1 cellular context compared by ENCODE assay signal in the genomic region with DNA sequence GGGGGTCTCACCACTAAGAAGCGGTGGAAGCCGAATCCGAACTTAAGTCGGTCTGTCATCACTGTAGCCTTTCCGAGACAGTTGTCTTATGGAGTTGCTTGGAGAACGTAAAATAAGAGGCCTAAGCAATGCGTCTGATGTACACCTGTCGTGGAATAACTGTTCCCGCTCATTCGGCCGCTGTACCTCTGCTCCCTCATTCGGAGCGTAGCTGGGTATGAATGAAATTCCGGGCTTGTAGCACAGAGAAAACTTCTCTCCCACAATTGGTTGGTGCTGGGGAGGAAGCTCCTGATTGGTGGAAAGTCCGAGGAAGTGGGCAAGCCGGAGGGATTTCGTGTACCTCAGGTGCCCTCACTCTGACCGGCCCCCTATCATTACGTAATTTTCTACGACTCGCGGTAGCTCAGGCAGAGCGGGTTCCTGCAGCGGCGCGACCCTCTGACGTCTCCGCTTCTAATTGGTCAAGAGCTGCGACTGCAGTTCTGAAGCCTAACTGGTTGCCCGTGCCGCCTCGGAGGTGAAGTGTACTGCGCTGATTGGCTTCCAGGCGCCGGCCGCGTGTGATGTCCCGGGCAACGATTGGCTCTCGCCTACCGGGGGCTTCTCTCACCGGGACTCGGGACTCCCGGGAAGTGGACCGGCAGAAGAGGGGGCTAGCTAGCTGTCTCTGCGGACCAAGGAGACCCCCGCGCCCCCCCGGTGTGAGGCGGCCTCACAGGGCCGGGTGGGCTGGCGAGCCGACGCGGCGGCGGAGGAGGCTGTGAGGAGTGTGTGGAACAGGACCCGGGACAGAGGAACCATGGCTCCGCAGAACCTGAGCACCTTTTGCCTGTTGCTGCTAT.
TF ChIP-seq lines count a peak whose summit lies in the region.

A gene (plus strand): TSS at position 625 of the 845 bp plus-strand sequence. CDS start 178 bp downstream, at position 803.

TF ChIP-seq in HepG2, 621 proteins besides CTCF, POLR2A, EP300 and RAD21 (continued from another document and continues in another):
- TF ChIP-seq, protein P1, sequence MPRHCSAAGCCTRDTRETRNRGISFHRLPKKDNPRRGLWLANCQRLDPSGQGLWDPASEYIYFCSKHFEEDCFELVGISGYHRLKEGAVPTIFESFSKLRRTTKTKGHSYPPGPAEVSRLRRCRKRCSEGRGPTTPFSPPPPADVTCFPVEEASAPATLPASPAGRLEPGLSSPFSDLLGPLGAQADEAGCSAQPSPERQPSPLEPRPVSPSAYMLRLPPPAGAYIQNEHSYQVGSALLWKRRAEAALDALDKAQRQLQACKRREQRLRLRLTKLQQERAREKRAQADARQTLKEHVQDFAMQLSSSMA (CRISPR knock-in tag; IDR thresholded peaks at IDR 0.05), result no peak
- TF ChIP-seq, protein P2, sequence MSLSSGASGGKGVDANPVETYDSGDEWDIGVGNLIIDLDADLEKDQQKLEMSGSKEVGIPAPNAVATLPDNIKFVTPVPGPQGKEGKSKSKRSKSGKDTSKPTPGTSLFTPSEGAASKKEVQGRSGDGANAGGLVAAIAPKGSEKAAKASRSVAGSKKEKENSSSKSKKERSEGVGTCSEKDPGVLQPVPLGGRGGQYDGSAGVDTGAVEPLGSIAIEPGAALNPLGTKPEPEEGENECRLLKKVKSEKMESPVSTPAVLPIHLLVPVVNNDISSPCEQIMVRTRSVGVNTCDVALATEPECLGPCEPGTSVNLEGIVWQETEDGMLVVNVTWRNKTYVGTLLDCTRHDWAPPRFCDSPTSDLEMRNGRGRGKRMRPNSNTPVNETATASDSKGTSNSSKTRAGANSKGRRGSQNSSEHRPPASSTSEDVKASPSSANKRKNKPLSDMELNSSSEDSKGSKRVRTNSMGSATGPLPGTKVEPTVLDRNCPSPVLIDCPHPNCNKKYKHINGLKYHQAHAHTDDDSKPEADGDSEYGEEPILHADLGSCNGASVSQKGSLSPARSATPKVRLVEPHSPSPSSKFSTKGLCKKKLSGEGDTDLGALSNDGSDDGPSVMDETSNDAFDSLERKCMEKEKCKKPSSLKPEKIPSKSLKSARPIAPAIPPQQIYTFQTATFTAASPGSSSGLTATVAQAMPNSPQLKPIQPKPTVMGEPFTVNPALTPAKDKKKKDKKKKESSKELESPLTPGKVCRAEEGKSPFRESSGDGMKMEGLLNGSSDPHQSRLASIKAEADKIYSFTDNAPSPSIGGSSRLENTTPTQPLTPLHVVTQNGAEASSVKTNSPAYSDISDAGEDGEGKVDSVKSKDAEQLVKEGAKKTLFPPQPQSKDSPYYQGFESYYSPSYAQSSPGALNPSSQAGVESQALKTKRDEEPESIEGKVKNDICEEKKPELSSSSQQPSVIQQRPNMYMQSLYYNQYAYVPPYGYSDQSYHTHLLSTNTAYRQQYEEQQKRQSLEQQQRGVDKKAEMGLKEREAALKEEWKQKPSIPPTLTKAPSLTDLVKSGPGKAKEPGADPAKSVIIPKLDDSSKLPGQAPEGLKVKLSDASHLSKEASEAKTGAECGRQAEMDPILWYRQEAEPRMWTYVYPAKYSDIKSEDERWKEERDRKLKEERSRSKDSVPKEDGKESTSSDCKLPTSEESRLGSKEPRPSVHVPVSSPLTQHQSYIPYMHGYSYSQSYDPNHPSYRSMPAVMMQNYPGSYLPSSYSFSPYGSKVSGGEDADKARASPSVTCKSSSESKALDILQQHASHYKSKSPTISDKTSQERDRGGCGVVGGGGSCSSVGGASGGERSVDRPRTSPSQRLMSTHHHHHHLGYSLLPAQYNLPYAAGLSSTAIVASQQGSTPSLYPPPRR (CRISPR knock-in tag; IDR thresholded peaks at IDR 0.05; ENCODE audit: borderline replicate concordance), result no peak
- TF ChIP-seq JUND (CRISPR knock-in tag; IDR thresholded peaks at IDR 0.05) (no peak; the same call in 1 of the 2 replicates), ZC3H4 (CRISPR knock-in tag; IDR thresholded peaks at IDR 0.05; ENCODE audit: borderline replicate concordance) (no peak), AGO1 (IDR thresholded peaks at IDR 0.05; ENCODE audit: low read depth, low read length, poor library complexity, severe bottlenecking) (no peak), CBX1 (IDR thresholded peaks at IDR 0.05; ENCODE audit: low read depth) (no peak), ZNF34 (CRISPR knock-in tag; IDR thresholded peaks at IDR 0.05; ENCODE audit: borderline replicate concordance) (no peak), TOE1 (CRISPR knock-in tag; IDR thresholded peaks at IDR 0.05) (0 out of 2 replicates have a peak, but pooled peaks have one; percentile 28), ATF7 (IDR thresholded peaks at IDR 0.05) (peak; percentile 85), ATF7 (CRISPR knock-in tag; IDR thresholded peaks at IDR 0.05) (peak; percentile 68; the same call in 1 of the 2 replicates), ARNT (IDR thresholded peaks at IDR 0.05) (no peak), HHEX (CRISPR knock-in tag; IDR thresholded peaks at IDR 0.05) (no peak), ZNF766 (CRISPR knock-in tag; IDR thresholded peaks at IDR 0.05; ENCODE audit: borderline replicate concordance) (no peak), GFI1 (CRISPR knock-in tag; IDR thresholded peaks at IDR 0.05; ENCODE audit: borderline replicate concordance) (no peak), ZNF10 (CRISPR knock-in tag; IDR thresholded peaks at IDR 0.05; ENCODE audit: borderline replicate concordance, low read depth) (no peak), ZFYVE20 (CRISPR knock-in tag; IDR thresholded peaks at IDR 0.05; ENCODE audit: borderline replicate concordance, low read depth) (no peak), CC2D1A (CRISPR knock-in tag; IDR thresholded peaks at IDR 0.05) (no peak), ZNF572 (CRISPR knock-in tag; IDR thresholded peaks at IDR 0.05) (no peak), ZNF234 (CRISPR knock-in tag; conservative IDR thresholded peaks at IDR 0.05) (no peak), POLR2AphosphoS2 (IDR thresholded peaks at IDR 0.05; ENCODE audit: low read depth, low read length) (no peak), TSC22D2 (CRISPR knock-in tag; IDR thresholded peaks at IDR 0.05; ENCODE audit: borderline replicate concordance) (no peak; the same call in 1 of the 2 replicates), MED13 (CRISPR knock-in tag; IDR thresholded peaks at IDR 0.05) (0 out of 2 replicates have a peak, but pooled peaks have one; percentile 25), ZNF232 (CRISPR knock-in tag; IDR thresholded peaks at IDR 0.05; ENCODE audit: borderline replicate concordance) (no peak), ZFP90 (CRISPR knock-in tag; IDR thresholded peaks at IDR 0.05; ENCODE audit: borderline replicate concordance) (peak; percentile 79; the same call in 1 of the 2 replicates), SALL2 (CRISPR knock-in tag; IDR thresholded peaks at IDR 0.05) (peak; percentile 27; the same call in 1 of the 2 replicates), FOXC1 (CRISPR knock-in tag; IDR thresholded peaks at IDR 0.05; ENCODE audit: borderline replicate concordance) (no peak)
- TF ChIP-seq, protein P3, sequence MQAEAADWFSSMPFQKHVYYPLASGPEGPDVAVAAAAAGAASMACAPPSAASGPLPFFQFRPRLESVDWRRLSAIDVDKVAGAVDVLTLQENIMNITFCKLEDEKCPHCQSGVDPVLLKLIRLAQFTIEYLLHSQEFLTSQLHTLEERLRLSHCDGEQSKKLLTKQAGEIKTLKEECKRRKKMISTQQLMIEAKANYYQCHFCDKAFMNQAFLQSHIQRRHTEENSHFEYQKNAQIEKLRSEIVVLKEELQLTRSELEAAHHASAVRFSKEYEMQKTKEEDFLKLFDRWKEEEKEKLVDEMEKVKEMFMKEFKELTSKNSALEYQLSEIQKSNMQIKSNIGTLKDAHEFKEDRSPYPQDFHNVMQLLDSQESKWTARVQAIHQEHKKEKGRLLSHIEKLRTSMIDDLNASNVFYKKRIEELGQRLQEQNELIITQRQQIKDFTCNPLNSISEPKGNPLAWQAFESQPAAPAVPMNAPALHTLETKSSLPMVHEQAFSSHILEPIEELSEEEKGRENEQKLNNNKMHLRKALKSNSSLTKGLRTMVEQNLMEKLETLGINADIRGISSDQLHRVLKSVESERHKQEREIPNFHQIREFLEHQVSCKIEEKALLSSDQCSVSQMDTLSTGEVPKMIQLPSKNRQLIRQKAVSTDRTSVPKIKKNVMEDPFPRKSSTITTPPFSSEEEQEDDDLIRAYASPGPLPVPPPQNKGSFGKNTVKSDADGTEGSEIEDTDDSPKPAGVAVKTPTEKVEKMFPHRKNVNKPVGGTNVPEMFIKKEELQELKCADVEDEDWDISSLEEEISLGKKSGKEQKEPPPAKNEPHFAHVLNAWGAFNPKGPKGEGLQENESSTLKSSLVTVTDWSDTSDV (CRISPR knock-in tag; IDR thresholded peaks at IDR 0.05), result no peak
- TF ChIP-seq, protein P4, sequence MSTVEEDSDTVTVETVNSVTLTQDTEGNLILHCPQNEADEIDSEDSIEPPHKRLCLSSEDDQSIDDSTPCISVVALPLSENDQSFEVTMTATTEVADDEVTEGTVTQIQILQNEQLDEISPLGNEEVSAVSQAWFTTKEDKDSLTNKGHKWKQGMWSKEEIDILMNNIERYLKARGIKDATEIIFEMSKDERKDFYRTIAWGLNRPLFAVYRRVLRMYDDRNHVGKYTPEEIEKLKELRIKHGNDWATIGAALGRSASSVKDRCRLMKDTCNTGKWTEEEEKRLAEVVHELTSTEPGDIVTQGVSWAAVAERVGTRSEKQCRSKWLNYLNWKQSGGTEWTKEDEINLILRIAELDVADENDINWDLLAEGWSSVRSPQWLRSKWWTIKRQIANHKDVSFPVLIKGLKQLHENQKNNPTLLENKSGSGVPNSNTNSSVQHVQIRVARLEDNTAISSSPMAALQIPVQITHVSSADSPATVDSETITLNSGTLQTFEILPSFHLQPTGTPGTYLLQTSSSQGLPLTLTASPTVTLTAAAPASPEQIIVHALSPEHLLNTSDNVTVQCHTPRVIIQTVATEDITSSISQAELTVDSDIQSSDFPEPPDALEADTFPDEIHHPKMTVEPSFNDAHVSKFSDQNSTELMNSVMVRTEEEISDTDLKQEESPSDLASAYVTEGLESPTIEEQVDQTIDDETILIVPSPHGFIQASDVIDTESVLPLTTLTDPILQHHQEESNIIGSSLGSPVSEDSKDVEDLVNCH (CRISPR knock-in tag; IDR thresholded peaks at IDR 0.05), result no peak
- TF ChIP-seq, protein P5, sequence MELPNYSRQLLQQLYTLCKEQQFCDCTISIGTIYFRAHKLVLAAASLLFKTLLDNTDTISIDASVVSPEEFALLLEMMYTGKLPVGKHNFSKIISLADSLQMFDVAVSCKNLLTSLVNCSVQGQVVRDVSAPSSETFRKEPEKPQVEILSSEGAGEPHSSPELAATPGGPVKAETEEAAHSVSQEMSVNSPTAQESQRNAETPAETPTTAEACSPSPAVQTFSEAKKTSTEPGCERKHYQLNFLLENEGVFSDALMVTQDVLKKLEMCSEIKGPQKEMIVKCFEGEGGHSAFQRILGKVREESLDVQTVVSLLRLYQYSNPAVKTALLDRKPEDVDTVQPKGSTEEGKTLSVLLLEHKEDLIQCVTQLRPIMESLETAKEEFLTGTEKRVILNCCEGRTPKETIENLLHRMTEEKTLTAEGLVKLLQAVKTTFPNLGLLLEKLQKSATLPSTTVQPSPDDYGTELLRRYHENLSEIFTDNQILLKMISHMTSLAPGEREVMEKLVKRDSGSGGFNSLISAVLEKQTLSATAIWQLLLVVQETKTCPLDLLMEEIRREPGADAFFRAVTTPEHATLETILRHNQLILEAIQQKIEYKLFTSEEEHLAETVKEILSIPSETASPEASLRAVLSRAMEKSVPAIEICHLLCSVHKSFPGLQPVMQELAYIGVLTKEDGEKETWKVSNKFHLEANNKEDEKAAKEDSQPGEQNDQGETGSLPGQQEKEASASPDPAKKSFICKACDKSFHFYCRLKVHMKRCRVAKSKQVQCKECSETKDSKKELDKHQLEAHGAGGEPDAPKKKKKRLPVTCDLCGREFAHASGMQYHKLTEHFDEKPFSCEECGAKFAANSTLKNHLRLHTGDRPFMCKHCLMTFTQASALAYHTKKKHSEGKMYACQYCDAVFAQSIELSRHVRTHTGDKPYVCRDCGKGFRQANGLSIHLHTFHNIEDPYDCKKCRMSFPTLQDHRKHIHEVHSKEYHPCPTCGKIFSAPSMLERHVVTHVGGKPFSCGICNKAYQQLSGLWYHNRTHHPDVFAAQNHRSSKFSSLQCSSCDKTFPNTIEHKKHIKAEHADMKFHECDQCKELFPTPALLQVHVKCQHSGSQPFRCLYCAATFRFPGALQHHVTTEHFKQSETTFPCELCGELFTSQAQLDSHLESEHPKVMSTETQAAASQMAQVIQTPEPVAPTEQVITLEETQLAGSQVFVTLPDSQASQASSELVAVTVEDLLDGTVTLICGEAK (IDR thresholded peaks at IDR 0.05), result no peak
- TF ChIP-seq, protein P5 (CRISPR knock-in tag; IDR thresholded peaks at IDR 0.05), result no peak
- TF ChIP-seq, protein P6, sequence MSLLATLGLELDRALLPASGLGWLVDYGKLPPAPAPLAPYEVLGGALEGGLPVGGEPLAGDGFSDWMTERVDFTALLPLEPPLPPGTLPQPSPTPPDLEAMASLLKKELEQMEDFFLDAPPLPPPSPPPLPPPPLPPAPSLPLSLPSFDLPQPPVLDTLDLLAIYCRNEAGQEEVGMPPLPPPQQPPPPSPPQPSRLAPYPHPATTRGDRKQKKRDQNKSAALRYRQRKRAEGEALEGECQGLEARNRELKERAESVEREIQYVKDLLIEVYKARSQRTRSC (CRISPR knock-in tag; IDR thresholded peaks at IDR 0.05; ENCODE audit: low read depth), result no peak
